ENCODE assay signal across 25 cellular contexts in genomic region chr11:69171476-69171875, GRCh38. TPM values are rescaled to one million over a fixed set of nuclear protein-coding genes. Genes with fewer than 3 reads are reported as not detected.
"Had no signal": no experiment of that assay in that cellular context is flagged by ENCODE, and none has a peak within 500 bp of the region (broad histone marks: within the 10 kb centered on the region; RNA-seq: fewer than 3 reads in every experiment).

No MANE protein-coding gene starts in this region.

- H3K36me3 Mint-ChIP-seq: mesothelial cell of epicardium; naive B cell; stimulated activated memory B cell treated with anti-CD40 and anti-IgM and Interleukin-4, amounts not matched to agents 10 μg/mL and 1 μg/mL and 100 μg/mL, for 72 hours; type B pancreatic cell had no signal

- H3K27ac Mint-ChIP-seq: mesothelial cell of epicardium; nephron; stimulated activated memory B cell treated with anti-CD40 and anti-IgM and Interleukin-4, amounts not matched to agents 10 μg/mL and 1 μg/mL and 100 μg/mL, for 72 hours; stimulated activated naive CD8-positive, alpha-beta T cell treated with anti-CD3 and anti-CD28 coated beads, Interleukin-15, amount 100 ng/mL, for 72 hours; type B pancreatic cell had no signal

- H3K9me3 ChIP-seq: neutrophil, psoas muscle, right lobe of liver, uterus had no signal

- H3K27me3 ChIP-seq: right lobe of liver, tibial nerve, uterus had no signal

- H2AFZ ChIP-seq: parathyroid adenoma had no signal

- H3K4me1 ChIP-seq: parathyroid adenoma, psoas muscle, right lobe of liver, uterus had no signal

- ATAC-seq: right lobe of liver; stimulated activated memory B cell treated with anti-CD40 and anti-IgM and Interleukin-4, amounts not matched to agents 10 μg/mL and 1 μg/mL and 100 μg/mL, for 72 hours; stimulated activated naive CD8-positive, alpha-beta T cell treated with anti-CD3 and anti-CD28 coated beads, Interleukin-15, amount 100 ng/mL, for 72 hours had no signal

- H3K4me3 Mint-ChIP-seq: mesothelial cell of epicardium; nephron; neural crest cell; stimulated activated memory B cell treated with anti-CD40 and anti-IgM and Interleukin-4, amounts not matched to agents 10 μg/mL and 1 μg/mL and 100 μg/mL, for 72 hours; stimulated activated naive CD8-positive, alpha-beta T cell treated with anti-CD3 and anti-CD28 coated beads, Interleukin-15, amount 100 ng/mL, for 72 hours; type B pancreatic cell had no signal

- DNase-seq: left ventricle myocardium inferior; mesendoderm; naive B cell; occipital lobe; psoas muscle; stimulated activated CD4-positive, alpha-beta T cell treated with anti-CD3 and anti-CD28 coated beads, Interleukin-1b, Interleukin-23, amount 100 ng/mL, for 48 hours; stimulated activated CD4-positive, alpha-beta T cell treated with anti-CD3 and anti-CD28 coated beads, Interleukin-2, amount 100 ng/mL, for 48 hours; stimulated activated CD4-positive, alpha-beta T cell treated with anti-CD3 and anti-CD28 coated beads, Interleukin-4, amount 100 ng/mL, for 4 hours; stimulated activated CD8-positive, alpha-beta memory T cell treated with anti-CD3 and anti-CD28 coated beads, Interleukin-4, amount 100 ng/mL, for 48 hours; stimulated activated naive CD4-positive, alpha-beta T cell treated with Interleukin-2 at 50 U/mL for 16 hours; stimulated activated naive CD8-positive, alpha-beta T cell treated with anti-CD3 and anti-CD28 coated beads, Interleukin-15, amount 100 ng/mL, for 72 hours; substantia nigra; uterus had no signal

- H3K9ac ChIP-seq: parathyroid adenoma had no signal

- H3K27me3 Mint-ChIP-seq: stimulated activated memory B cell treated with anti-CD40 and anti-IgM and Interleukin-4, amounts not matched to agents 10 μg/mL and 1 μg/mL and 100 μg/mL, for 72 hours had no signal

- H3K9me3 Mint-ChIP-seq: type B pancreatic cell had no signal

- H3K36me3 ChIP-seq: left ventricle myocardium inferior, neutrophil, right lobe of liver, tibial nerve, uterus had no signal

- H3K27ac ChIP-seq: left ventricle myocardium inferior, neutrophil, parathyroid adenoma, psoas muscle, right lobe of liver, tibial nerve, uterus had no signal

- H3K4me2 ChIP-seq: smooth muscle cell had no signal

- H3K4me1 Mint-ChIP-seq: mesothelial cell of epicardium had no signal

- H3K4me3 ChIP-seq: left ventricle myocardium inferior, lung, psoas muscle, right lobe of liver, smooth muscle cell, tibial nerve, uterus had no signal

RNA-seq across cellular contexts. Expression of gene SMIM38, which starts 15.7 kb away (rescaled TPM):
- total RNA-seq: kidney epithelial cell, left ventricle myocardium inferior, right lobe of liver had no signal
- polyA plus RNA-seq: smooth muscle cell had no signal
